ENCODE assay signal across 1 cellular context in the genomic region with DNA sequence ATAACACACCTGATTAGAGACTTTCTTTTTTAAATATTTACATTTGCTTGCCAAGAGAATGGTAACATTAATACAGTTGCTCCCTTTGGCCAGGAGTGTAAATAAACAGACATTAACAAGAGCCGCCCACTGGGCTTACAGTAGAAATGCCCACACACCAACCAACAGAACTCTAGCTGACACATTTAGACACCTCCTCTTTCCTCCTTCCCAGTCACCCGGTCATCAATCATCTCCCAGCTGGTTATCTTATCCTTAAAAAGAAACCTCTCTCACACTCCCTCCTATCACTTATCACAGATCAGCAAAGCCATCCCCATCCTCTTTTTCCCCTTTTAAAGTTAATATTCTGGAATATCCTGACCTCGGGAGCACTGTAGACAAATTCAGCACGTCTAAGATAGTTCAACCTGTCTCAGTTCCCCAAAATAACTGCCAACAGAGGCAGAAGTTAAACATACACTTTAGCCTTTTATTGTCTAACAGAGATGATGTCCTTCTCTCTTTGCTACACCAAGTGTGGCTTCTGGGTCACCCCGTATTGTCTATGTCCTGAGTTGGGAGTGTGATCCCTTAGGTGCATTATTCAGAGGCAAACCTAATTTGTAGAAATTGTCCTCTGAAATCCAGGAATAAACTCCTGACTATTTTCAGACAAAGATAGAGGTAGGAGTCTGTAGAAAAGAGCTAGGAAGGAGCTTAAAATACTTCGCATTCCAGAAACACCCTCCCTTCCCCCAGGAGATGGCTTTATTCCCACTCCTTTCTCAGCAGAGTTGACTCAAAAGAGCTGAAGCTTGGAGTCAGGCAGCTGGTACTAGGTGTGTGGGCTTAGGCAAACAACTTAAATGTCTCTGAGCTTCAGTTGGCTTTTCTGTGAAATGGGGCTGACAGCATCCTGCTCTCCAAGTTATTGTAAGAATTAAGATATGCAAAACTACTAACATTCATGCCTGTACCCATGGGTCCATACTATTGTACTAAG.
A peak's percentile ranks its signal among the peaks of the same experiment; 100 is the strongest.
TF ChIP-seq lines count a peak whose summit lies in the region.

No MANE protein-coding gene starts in this region.

TF ChIP-seq in K562, 482 proteins besides CTCF, POLR2A, EP300 and RAD21 (continued from another document and continues in another):
- TF ChIP-seq, protein P1, sequence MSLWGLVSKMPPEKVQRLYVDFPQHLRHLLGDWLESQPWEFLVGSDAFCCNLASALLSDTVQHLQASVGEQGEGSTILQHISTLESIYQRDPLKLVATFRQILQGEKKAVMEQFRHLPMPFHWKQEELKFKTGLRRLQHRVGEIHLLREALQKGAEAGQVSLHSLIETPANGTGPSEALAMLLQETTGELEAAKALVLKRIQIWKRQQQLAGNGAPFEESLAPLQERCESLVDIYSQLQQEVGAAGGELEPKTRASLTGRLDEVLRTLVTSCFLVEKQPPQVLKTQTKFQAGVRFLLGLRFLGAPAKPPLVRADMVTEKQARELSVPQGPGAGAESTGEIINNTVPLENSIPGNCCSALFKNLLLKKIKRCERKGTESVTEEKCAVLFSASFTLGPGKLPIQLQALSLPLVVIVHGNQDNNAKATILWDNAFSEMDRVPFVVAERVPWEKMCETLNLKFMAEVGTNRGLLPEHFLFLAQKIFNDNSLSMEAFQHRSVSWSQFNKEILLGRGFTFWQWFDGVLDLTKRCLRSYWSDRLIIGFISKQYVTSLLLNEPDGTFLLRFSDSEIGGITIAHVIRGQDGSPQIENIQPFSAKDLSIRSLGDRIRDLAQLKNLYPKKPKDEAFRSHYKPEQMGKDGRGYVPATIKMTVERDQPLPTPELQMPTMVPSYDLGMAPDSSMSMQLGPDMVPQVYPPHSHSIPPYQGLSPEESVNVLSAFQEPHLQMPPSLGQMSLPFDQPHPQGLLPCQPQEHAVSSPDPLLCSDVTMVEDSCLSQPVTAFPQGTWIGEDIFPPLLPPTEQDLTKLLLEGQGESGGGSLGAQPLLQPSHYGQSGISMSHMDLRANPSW (CRISPR knock-in tag; IDR thresholded peaks at IDR 0.05): no peak
- TF ChIP-seq BCOR (IDR thresholded peaks at IDR 0.05) (peak; percentile 92), ZNF274 (IDR thresholded peaks at IDR 0.05; ENCODE audit: borderline replicate concordance, low read depth, low read length) (no peak), ZNF79 (CRISPR knock-in tag; IDR thresholded peaks at IDR 0.05; ENCODE audit: low read depth) (no peak), BRD9 (IDR thresholded peaks at IDR 0.05; ENCODE audit: low read depth, partially characterized antibody) (peak; percentile 84), HDAC8 (tag; IDR thresholded peaks at IDR 0.05) (no peak), ZFP36 (IDR thresholded peaks at IDR 0.05; ENCODE audit: low read depth, low read length, partially characterized antibody) (peak; percentile 47), HNRNPL (IDR thresholded peaks at IDR 0.05; ENCODE audit: low read depth, low read length) (0 out of 2 replicates have a peak, but pooled peaks have one; percentile 34), TAF15 (IDR thresholded peaks at IDR 0.05; ENCODE audit: low read depth, low read length) (no peak), PHB2 (IDR thresholded peaks at IDR 0.05; ENCODE audit: low read depth) (peak; percentile 89), BCL6 (CRISPR knock-in tag; IDR thresholded peaks at IDR 0.05) (no peak), TARDBP (IDR thresholded peaks at IDR 0.05) (no peak; the same call in 1 of the 2 replicates), CCAR2 (IDR thresholded peaks at IDR 0.05; ENCODE audit: low read depth, low read length) (no peak), SREBF1 (IDR thresholded peaks at IDR 0.05; ENCODE audit: borderline replicate concordance, low read depth, low read length) (no peak), NFATC3 (IDR thresholded peaks at IDR 0.05) (peak; percentile 90), HIVEP1 (CRISPR knock-in tag; IDR thresholded peaks at IDR 0.05) (no peak), ZNF609 (CRISPR knock-in tag; IDR thresholded peaks at IDR 0.05; ENCODE audit: borderline replicate concordance) (0 out of 2 replicates have a peak, but pooled peaks have one; percentile 18), ZNF699 (CRISPR knock-in tag; IDR thresholded peaks at IDR 0.05; ENCODE audit: insufficient replicate concordance) (no peak)
- TF ChIP-seq, protein P2, sequence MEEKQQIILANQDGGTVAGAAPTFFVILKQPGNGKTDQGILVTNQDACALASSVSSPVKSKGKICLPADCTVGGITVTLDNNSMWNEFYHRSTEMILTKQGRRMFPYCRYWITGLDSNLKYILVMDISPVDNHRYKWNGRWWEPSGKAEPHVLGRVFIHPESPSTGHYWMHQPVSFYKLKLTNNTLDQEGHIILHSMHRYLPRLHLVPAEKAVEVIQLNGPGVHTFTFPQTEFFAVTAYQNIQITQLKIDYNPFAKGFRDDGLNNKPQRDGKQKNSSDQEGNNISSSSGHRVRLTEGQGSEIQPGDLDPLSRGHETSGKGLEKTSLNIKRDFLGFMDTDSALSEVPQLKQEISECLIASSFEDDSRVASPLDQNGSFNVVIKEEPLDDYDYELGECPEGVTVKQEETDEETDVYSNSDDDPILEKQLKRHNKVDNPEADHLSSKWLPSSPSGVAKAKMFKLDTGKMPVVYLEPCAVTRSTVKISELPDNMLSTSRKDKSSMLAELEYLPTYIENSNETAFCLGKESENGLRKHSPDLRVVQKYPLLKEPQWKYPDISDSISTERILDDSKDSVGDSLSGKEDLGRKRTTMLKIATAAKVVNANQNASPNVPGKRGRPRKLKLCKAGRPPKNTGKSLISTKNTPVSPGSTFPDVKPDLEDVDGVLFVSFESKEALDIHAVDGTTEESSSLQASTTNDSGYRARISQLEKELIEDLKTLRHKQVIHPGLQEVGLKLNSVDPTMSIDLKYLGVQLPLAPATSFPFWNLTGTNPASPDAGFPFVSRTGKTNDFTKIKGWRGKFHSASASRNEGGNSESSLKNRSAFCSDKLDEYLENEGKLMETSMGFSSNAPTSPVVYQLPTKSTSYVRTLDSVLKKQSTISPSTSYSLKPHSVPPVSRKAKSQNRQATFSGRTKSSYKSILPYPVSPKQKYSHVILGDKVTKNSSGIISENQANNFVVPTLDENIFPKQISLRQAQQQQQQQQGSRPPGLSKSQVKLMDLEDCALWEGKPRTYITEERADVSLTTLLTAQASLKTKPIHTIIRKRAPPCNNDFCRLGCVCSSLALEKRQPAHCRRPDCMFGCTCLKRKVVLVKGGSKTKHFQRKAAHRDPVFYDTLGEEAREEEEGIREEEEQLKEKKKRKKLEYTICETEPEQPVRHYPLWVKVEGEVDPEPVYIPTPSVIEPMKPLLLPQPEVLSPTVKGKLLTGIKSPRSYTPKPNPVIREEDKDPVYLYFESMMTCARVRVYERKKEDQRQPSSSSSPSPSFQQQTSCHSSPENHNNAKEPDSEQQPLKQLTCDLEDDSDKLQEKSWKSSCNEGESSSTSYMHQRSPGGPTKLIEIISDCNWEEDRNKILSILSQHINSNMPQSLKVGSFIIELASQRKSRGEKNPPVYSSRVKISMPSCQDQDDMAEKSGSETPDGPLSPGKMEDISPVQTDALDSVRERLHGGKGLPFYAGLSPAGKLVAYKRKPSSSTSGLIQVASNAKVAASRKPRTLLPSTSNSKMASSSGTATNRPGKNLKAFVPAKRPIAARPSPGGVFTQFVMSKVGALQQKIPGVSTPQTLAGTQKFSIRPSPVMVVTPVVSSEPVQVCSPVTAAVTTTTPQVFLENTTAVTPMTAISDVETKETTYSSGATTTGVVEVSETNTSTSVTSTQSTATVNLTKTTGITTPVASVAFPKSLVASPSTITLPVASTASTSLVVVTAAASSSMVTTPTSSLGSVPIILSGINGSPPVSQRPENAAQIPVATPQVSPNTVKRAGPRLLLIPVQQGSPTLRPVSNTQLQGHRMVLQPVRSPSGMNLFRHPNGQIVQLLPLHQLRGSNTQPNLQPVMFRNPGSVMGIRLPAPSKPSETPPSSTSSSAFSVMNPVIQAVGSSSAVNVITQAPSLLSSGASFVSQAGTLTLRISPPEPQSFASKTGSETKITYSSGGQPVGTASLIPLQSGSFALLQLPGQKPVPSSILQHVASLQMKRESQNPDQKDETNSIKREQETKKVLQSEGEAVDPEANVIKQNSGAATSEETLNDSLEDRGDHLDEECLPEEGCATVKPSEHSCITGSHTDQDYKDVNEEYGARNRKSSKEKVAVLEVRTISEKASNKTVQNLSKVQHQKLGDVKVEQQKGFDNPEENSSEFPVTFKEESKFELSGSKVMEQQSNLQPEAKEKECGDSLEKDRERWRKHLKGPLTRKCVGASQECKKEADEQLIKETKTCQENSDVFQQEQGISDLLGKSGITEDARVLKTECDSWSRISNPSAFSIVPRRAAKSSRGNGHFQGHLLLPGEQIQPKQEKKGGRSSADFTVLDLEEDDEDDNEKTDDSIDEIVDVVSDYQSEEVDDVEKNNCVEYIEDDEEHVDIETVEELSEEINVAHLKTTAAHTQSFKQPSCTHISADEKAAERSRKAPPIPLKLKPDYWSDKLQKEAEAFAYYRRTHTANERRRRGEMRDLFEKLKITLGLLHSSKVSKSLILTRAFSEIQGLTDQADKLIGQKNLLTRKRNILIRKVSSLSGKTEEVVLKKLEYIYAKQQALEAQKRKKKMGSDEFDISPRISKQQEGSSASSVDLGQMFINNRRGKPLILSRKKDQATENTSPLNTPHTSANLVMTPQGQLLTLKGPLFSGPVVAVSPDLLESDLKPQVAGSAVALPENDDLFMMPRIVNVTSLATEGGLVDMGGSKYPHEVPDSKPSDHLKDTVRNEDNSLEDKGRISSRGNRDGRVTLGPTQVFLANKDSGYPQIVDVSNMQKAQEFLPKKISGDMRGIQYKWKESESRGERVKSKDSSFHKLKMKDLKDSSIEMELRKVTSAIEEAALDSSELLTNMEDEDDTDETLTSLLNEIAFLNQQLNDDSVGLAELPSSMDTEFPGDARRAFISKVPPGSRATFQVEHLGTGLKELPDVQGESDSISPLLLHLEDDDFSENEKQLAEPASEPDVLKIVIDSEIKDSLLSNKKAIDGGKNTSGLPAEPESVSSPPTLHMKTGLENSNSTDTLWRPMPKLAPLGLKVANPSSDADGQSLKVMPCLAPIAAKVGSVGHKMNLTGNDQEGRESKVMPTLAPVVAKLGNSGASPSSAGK (IDR thresholded peaks at IDR 0.05): no peak
- TF ChIP-seq, protein P3, sequence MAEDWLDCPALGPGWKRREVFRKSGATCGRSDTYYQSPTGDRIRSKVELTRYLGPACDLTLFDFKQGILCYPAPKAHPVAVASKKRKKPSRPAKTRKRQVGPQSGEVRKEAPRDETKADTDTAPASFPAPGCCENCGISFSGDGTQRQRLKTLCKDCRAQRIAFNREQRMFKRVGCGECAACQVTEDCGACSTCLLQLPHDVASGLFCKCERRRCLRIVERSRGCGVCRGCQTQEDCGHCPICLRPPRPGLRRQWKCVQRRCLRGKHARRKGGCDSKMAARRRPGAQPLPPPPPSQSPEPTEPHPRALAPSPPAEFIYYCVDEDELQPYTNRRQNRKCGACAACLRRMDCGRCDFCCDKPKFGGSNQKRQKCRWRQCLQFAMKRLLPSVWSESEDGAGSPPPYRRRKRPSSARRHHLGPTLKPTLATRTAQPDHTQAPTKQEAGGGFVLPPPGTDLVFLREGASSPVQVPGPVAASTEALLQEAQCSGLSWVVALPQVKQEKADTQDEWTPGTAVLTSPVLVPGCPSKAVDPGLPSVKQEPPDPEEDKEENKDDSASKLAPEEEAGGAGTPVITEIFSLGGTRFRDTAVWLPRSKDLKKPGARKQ (CRISPR knock-in tag; IDR thresholded peaks at IDR 0.05): no peak
- TF ChIP-seq, protein P4, sequence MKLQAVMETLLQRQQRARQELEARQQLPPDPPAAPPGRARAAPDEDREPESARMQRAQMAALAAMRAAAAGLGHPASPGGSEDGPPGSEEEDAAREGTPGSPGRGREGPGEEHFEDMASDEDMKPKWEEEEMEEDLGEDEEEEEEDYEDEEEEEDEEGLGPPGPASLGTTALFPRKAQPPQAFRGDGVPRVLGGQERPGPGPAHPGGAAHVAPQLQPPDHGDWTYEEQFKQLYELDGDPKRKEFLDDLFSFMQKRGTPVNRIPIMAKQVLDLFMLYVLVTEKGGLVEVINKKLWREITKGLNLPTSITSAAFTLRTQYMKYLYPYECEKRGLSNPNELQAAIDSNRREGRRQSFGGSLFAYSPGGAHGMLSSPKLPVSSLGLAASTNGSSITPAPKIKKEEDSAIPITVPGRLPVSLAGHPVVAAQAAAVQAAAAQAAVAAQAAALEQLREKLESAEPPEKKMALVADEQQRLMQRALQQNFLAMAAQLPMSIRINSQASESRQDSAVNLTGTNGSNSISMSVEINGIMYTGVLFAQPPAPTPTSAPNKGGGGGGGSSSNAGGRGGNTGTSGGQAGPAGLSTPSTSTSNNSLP (IDR thresholded peaks at IDR 0.05; ENCODE audit: borderline replicate concordance, low read depth, low read length): peak; percentile 71; the same call in 1 of the 2 replicates
- TF ChIP-seq, protein P5, sequence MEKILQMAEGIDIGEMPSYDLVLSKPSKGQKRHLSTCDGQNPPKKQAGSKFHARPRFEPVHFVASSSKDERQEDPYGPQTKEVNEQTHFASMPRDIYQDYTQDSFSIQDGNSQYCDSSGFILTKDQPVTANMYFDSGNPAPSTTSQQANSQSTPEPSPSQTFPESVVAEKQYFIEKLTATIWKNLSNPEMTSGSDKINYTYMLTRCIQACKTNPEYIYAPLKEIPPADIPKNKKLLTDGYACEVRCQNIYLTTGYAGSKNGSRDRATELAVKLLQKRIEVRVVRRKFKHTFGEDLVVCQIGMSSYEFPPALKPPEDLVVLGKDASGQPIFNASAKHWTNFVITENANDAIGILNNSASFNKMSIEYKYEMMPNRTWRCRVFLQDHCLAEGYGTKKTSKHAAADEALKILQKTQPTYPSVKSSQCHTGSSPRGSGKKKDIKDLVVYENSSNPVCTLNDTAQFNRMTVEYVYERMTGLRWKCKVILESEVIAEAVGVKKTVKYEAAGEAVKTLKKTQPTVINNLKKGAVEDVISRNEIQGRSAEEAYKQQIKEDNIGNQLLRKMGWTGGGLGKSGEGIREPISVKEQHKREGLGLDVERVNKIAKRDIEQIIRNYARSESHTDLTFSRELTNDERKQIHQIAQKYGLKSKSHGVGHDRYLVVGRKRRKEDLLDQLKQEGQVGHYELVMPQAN (IDR thresholded peaks at IDR 0.05; ENCODE audit: borderline replicate concordance): no peak; the same call in 1 of the 2 replicates
